Comparison of ENCODE assay signal across 8 cellular contexts in the genomic region with DNA sequence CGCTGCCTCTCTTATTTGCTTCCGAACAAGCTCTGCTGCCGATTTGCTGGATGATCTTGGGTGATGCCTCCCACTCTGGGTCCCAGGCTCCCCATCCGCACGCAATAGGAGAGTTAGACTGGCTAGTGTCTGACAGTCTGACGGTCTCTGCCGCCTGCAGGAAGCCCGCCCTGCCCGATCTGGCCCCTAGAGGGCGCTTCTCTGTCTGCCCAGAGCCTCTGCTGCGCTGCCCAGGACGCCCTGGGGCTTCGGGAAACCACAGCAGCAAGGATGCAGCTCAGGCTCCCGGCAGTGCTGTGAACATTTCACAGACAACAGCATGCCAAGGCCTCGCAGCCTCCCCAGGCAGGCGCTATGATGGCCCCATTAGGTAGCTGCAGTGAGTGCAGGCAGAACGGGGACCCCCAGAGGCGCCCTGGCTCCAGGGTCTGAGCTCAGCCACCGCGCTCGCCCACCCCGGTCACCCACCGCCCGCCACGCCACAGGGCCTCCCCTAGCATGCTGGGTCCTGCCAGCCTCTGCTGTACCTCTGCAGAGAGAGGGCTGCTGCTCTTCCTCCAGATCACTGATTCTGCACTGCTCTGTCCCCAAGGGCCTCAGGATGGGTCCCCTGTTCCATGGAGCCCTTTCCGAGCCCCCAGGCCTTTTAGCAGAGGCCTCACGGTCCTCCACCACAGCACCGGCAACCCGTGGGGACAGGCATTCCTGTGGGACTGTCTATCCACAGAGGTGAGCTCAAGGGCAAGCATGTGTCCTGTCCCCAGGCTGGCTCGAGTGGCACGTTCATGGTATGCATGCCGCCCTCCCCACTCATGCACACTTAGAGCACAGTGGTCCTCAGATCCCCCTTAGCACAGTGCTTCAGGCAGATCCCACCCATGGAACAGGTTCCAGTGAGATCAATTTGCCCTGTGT. TPM values are rescaled to one million over a fixed set of nuclear protein-coding genes. Genes with fewer than 3 reads are reported as not detected.
A peak's percentile ranks its signal among the peaks of the same experiment; 100 is the strongest.
DNase-seq lines count a peak whose midpoint lies in the region; ATAC-seq and TF ChIP-seq lines count a peak whose summit lies in the region.

No MANE protein-coding gene starts in this region.

- in situ Hi-C loops in SK-MEL-5 (cut with HindIII; ENCODE audit: low pct_unique_long_range_greater_than_20kb, low sequenced_read_pairs), result no loop called here

- peak; percentile 98 for TF ChIP-seq CTCF in foreskin keratinocyte (conservative IDR thresholded peaks at IDR 0.05)

- peak; percentile 75 for ATAC-seq in foreskin keratinocyte
- ATAC-seq in HG02678 (IDR thresholded peaks at IDR 0.05; ENCODE audit: unreplicated experiment), result no peak

- no peaks in the 10 kb centered on the region for H3K27me3 ChIP-seq in foreskin keratinocyte

- DNase-seq in DMS 273 treated with DMSO at 0.1 percent for 48 hours (lab: John Stamatoyannopoulos, UW) (peak; percentile 29), Kasumi-1 (lab: John Stamatoyannopoulos, UW) (peak; percentile 78 to 83), SK-MEL-5 (ENCODE audit: low read depth, low spot score) (peak; percentile 87), activated gamma-delta T cell (lab: John Stamatoyannopoulos, UW) (peak; percentile 48), foreskin keratinocyte (peak; percentile 30 to 45), occipital lobe (lab: John Stamatoyannopoulos, UW) (peak; percentile 77), superior temporal gyrus (ENCODE audit: extremely low spot score) (peak; percentile 91)

- H3K4me1 ChIP-seq in foreskin keratinocyte, result no peaks in the 10 kb centered on the region

- no peak overlapping the region for H3K27ac ChIP-seq in foreskin keratinocyte

RNA-seq across cellular contexts. Expression of a gene that starts 4.3 kb away (rescaled TPM):
- total RNA-seq in SK-MEL-5 (2014; rRNA removed; shearing (Covaris generic)), result 42.1 and 49.1 TPM in 2 replicates
- 66.3 and 93.6 TPM in 2 replicates for polyA plus RNA-seq in SK-MEL-5 (2015; cell fraction: cytosol; rRNA removed)
- 5.9 and 11.8 TPM in 2 replicates for polyA plus RNA-seq in SK-MEL-5 (2015; cell fraction: nucleus; rRNA removed)
- 3.1 and 4.0 TPM in 2 replicates for total RNA-seq in foreskin keratinocyte
- 4.2 and 5.0 TPM in 2 replicates for polyA plus RNA-seq in foreskin keratinocyte
- not detected for total RNA-seq in occipital lobe

RNA-seq across cellular contexts. Expression of a gene that starts 30.8 kb away (rescaled TPM):
- not detected in 2 replicates for total RNA-seq in SK-MEL-5 (2014; rRNA removed; shearing (Covaris generic))
- not detected in 2 replicates for polyA plus RNA-seq in SK-MEL-5 (2015; cell fraction: cytosol; rRNA removed)
- polyA plus RNA-seq in SK-MEL-5 (2015; cell fraction: nucleus; rRNA removed), result not detected in 2 replicates
- 0.24 TPM in 1 of 2 replicates, not detected in the other for total RNA-seq in foreskin keratinocyte
- 0.04 and 0.24 TPM in 2 replicates for polyA plus RNA-seq in foreskin keratinocyte
- total RNA-seq in occipital lobe, result 0.16 TPM

RNA-seq across cellular contexts. Expression of a gene that starts 57.5 kb away (rescaled TPM):
- total RNA-seq in SK-MEL-5 (2014; rRNA removed; shearing (Covaris generic)), result 24.2 and 35.7 TPM in 2 replicates
- polyA plus RNA-seq in SK-MEL-5 (2015; cell fraction: cytosol; rRNA removed), result 30.7 and 34.7 TPM in 2 replicates
- 116 and 137 TPM in 2 replicates for polyA plus RNA-seq in SK-MEL-5 (2015; cell fraction: nucleus; rRNA removed)
- total RNA-seq in foreskin keratinocyte, result 27.5 and 28.3 TPM in 2 replicates
- polyA plus RNA-seq in foreskin keratinocyte, result 25.8 and 27.0 TPM in 2 replicates
- 22.0 TPM for total RNA-seq in occipital lobe

Comparison
In these comparisons a context has a peak if more than half of its experiments do, and no peak if none do; other contexts are left out.
1. DNase-seq: peak in every context shown above with its lines; median percentile 91 in superior temporal gyrus; 87 in SK-MEL-5; 80 in Kasumi-1; 77 in occipital lobe; 48 in activated gamma-delta T cell; 38 in foreskin keratinocyte; 29 in DMS 273 treated with DMSO at 0.1 percent for 48 hours.